8 cellular contexts compared by ENCODE assay signal in genomic region chr19:1651548-1652394, GRCh38. TPM values are rescaled to one million over a fixed set of nuclear protein-coding genes. Genes with fewer than 3 reads are reported as not detected.
DNase-seq lines count a peak whose midpoint lies in the region; ATAC-seq and TF ChIP-seq lines count a peak whose summit lies in the region.

No MANE protein-coding gene starts in this region.

- H3K27me3 ChIP-seq in adrenal gland: no peaks in the 10 kb centered on the region
- no peaks in the 10 kb centered on the region for H3K27me3 ChIP-seq in smooth muscle cell (ENCODE audit: low read depth)

- peak overlapping the region in 1 of 5 donors; percentile 99 for H3K27ac ChIP-seq in adrenal gland
- peak overlapping the region; percentile 13 for H3K27ac ChIP-seq in smooth muscle cell (ENCODE audit: low read depth)

- H3F3A ChIP-seq in smooth muscle cell (ENCODE audit: low read depth): no peaks in the 10 kb centered on the region

- peak overlapping the region; percentile 58 for H3K9ac ChIP-seq in smooth muscle cell (ENCODE audit: low read depth)

- peaks cover 51% of the 10 kb centered on the region for H3K79me2 ChIP-seq in smooth muscle cell (ENCODE audit: low read depth)

- H3K36me3 ChIP-seq in adrenal gland (replicated peaks in 1 of 2) (no peaks in the 10 kb centered on the region), smooth muscle cell (ENCODE audit: low read depth) (no peaks in the 10 kb centered on the region)

- H3K9me3 ChIP-seq in adrenal gland (replicated peaks in 1 of 3) (no peaks in the 10 kb centered on the region), smooth muscle cell (replicated peaks; ENCODE audit: low read depth) (no peaks in the 10 kb centered on the region)

- DNase-seq in NCI-H510A treated with DMSO at 0.1 percent for 48 hours (lab: John Stamatoyannopoulos, UW) (peak; percentile 12), NCI-H510A (lab: John Stamatoyannopoulos, UW) (no peak), RPMI7951 (ENCODE audit: low read depth) (peak; percentile 64), adrenal gland (peak in 6 of 7 donors; percentile 39 to 64 (median 48)), smooth muscle cell (lab: John Stamatoyannopoulos, UW; ENCODE audit: unreplicated experiment) (peak; percentile 38), COLO829 (ENCODE audit: low spot score) (no peak)

- H2AFZ ChIP-seq in smooth muscle cell (ENCODE audit: low read depth): peak overlapping the region; percentile 69

- no peak for TF ChIP-seq POLR2A in adrenal gland (IDR thresholded peaks at IDR 0.05)

- TF ChIP-seq CTCF in adrenal gland (IDR thresholded peaks at IDR 0.05): no peak
- TF ChIP-seq CTCF in smooth muscle cell (IDR thresholded peaks at IDR 0.05; ENCODE audit: borderline replicate concordance, insufficient read depth, poor library complexity, severe bottlenecking): no peak

- no peak for ATAC-seq in HG03378 (IDR thresholded peaks at IDR 0.05; ENCODE audit: unreplicated experiment)

- H3K4me1 ChIP-seq in adrenal gland (replicated peaks in 1 of 2) (peaks cover 10 to 13% of the 10 kb centered on the region in 2 donors), smooth muscle cell (ENCODE audit: low read depth) (peaks cover 6% of the 10 kb centered on the region)

- peaks cover 47% of the 10 kb centered on the region for H4K20me1 ChIP-seq in smooth muscle cell (ENCODE audit: low read depth)

- H3K4me3 ChIP-seq in adrenal gland: peak overlapping the region in 3 of 4 donors; percentile 25 to 96 (median 62)
- peak overlapping the region; percentile 42 for H3K4me3 ChIP-seq in iPS-11a (ENCODE audit: low read depth, low read length)
- peak overlapping the region; percentile 95 for H3K4me3 ChIP-seq in smooth muscle cell

- peak overlapping the region; percentile 100 for H3K4me2 ChIP-seq in smooth muscle cell

- intact Hi-C loops in adrenal gland (cut with DNase I): loop anchor here (5.0 to 10.0 kb wide), 2 partner anchors 44 to 107 kb away; partner anchors contain the start of gene UQCR11 (in 2 of the 2)

- WGBS in adrenal gland, 4 donors: 0 to 3% (median 1%) methylated on average over 6 to 112 of the region's 118 CpGs
- WGBS in smooth muscle cell (ENCODE audit: low lambda C conversion rate): 0% methylated on average over 11 of the region's 118 CpGs

RNA-seq across cellular contexts. Expression of gene TCF3, which starts 0.6 kb away (rescaled TPM):
- total RNA-seq in RPMI7951 (2014; rRNA removed; shearing (Covaris generic)): 60.9 and 62.7 TPM in 2 replicates
- total RNA-seq in adrenal gland: 10 to 100 TPM; 23.8 to 96.0 (median 44.4) TPM
- 10 to 100 TPM in 2 of 3 donors, 1 to 10 TPM in 1; 8.5 to 45.1 (median 44.2) TPM for polyA plus RNA-seq in adrenal gland
- total RNA-seq in smooth muscle cell: 76.3 and 89.0 TPM in 2 replicates
- polyA plus RNA-seq in smooth muscle cell: 145 and 150 TPM in 2 replicates

RNA-seq across cellular contexts. Expression of gene UQCR11, which starts 46.5 kb away (rescaled TPM):
- total RNA-seq in RPMI7951 (2014; rRNA removed; shearing (Covaris generic)): 124 and 144 TPM in 2 replicates
- total RNA-seq in adrenal gland: 100 to 1,000 TPM in 5 of 8 donors, 10 to 100 TPM in 3; 47.1 to 336 (median 240) TPM
- 100 to 1,000 TPM in 1 of 3 donors, 10 to 100 TPM in 2; 91.7 to 122 (median 96.9) TPM for polyA plus RNA-seq in adrenal gland
- 32.3 and 40.4 TPM in 2 replicates for total RNA-seq in smooth muscle cell
- 550 and 592 TPM in 2 replicates for polyA plus RNA-seq in smooth muscle cell

RNA-seq across cellular contexts. Expression of gene MBD3, which starts 59.1 kb away (rescaled TPM):
- total RNA-seq in RPMI7951 (2014; rRNA removed; shearing (Covaris generic)): 55.2 and 63.2 TPM in 2 replicates
- total RNA-seq in adrenal gland (100 to 1,000 TPM in 4 of 8 donors, 10 to 100 TPM in 4; 60.6 to 144 (median 97.2) TPM), smooth muscle cell (40.3 and 50.7 TPM in 2 replicates)
- polyA plus RNA-seq in adrenal gland (100 to 1,000 TPM in 1 of 3 donors, 10 to 100 TPM in 1, 1 to 10 TPM in 1; 3.5 to 221 (median 95.8) TPM), smooth muscle cell (47.3 and 52.7 TPM in 2 replicates)

Comparison
In these comparisons a context has a peak if more than half of its experiments do, and no peak if none do; other contexts are left out.
1. DNase-seq: peak in NCI-H510A treated with DMSO at 0.1 percent for 48 hours (single experiment), RPMI7951 (single experiment), adrenal gland (6 of 7) and smooth muscle cell (single experiment); none in NCI-H510A (single experiment) and COLO829 (single experiment).
2. H3K4me3 ChIP-seq: peak in every context shown above with its lines; median percentile 95 in smooth muscle cell; 62 in adrenal gland; 42 in iPS-11a.